6 cellular contexts compared by ENCODE assay signal in genomic region chr11:64359712-64360402, GRCh38. TPM values are rescaled to one million over a fixed set of nuclear protein-coding genes. Genes with fewer than 3 reads are reported as not detected.
DNase-seq lines count a peak whose midpoint lies in the region; ATAC-seq, FAIRE-seq and TF ChIP-seq lines count a peak whose summit lies in the region.

No MANE protein-coding gene starts in this region.

- peak overlapping the region; percentile 95 for H3K4me3 ChIP-seq in bronchial epithelial cell (ENCODE audit: low read depth, low read length)
- peak overlapping the region; percentile 82 for H3K4me3 ChIP-seq in neuron (ENCODE audit: low read length)

- no peak for ATAC-seq in GM21528 (IDR thresholded peaks at IDR 0.05; ENCODE audit: low FRiP score, unreplicated experiment)

- H3K36me3 ChIP-seq in bronchial epithelial cell (ENCODE audit: control insufficient read depth, insufficient read depth, low read length) (peaks cover 31% of the 10 kb centered on the region), neuron (ENCODE audit: insufficient read depth, low read length) (peaks cover 29% of the 10 kb centered on the region)

- H3K9me3 ChIP-seq in neuron (ENCODE audit: low read length) = no peaks in the 10 kb centered on the region

- H3K27me3 ChIP-seq in bronchial epithelial cell (ENCODE audit: control insufficient read depth, insufficient read depth, low read length) = no peaks in the 10 kb centered on the region
- H3K27me3 ChIP-seq in neuron (ENCODE audit: insufficient read depth, low read length) = no peaks in the 10 kb centered on the region

- peaks cover 27% of the 10 kb centered on the region for H3K4me1 ChIP-seq in neuron (ENCODE audit: insufficient read depth, low read length)

- H2AFZ ChIP-seq in neuron (ENCODE audit: low read depth, low read length) = no peak overlapping the region

- no peak for FAIRE-seq in bronchial epithelial cell (lab: Jason Lieb, UNC)

- DNase-seq in activated T-cell treated with anti-CD3 and anti-CD28 coated beads for 48 hours (ENCODE audit: low read depth) = peak; percentile 28
- no peak for DNase-seq in activated T-cell treated with anti-CD3 and anti-CD28 coated beads for 4 hours
- DNase-seq in bronchial epithelial cell (ENCODE audit: low read depth) = no peak
- no peak for DNase-seq in HuH-7.5 (ENCODE audit: low spot score)

- TF ChIP-seq CTCF in bronchial epithelial cell (IDR thresholded peaks at IDR 0.05; ENCODE audit: insufficient read depth, low read length, severe bottlenecking) = peak; percentile 49

RNA-seq across cellular contexts. Expression of gene RPS6KA4, which starts 0.9 kb away (rescaled TPM):
- total RNA-seq in bronchial epithelial cell = 39.7 and 59.5 TPM in 2 replicates

RNA-seq across cellular contexts. Expression of gene CCDC88B, which starts 19.9 kb away (rescaled TPM):
- 2.9 TPM in 2 replicates for total RNA-seq in bronchial epithelial cell

RNA-seq across cellular contexts. Expression of gene PRDX5, which starts 41.9 kb away (rescaled TPM):
- total RNA-seq in bronchial epithelial cell = 649 and 769 TPM in 2 replicates

RNA-seq across cellular contexts. Expression of gene TRMT112, which starts 42.5 kb away (rescaled TPM):
- total RNA-seq in bronchial epithelial cell = 355 and 587 TPM in 2 replicates

RNA-seq across cellular contexts. Expression of gene ESRRA, which starts 54.5 kb away (rescaled TPM):
- 76.9 and 139 TPM in 2 replicates for total RNA-seq in bronchial epithelial cell
